Comparison of ENCODE assay signal across 13 cellular contexts in the genomic region with DNA sequence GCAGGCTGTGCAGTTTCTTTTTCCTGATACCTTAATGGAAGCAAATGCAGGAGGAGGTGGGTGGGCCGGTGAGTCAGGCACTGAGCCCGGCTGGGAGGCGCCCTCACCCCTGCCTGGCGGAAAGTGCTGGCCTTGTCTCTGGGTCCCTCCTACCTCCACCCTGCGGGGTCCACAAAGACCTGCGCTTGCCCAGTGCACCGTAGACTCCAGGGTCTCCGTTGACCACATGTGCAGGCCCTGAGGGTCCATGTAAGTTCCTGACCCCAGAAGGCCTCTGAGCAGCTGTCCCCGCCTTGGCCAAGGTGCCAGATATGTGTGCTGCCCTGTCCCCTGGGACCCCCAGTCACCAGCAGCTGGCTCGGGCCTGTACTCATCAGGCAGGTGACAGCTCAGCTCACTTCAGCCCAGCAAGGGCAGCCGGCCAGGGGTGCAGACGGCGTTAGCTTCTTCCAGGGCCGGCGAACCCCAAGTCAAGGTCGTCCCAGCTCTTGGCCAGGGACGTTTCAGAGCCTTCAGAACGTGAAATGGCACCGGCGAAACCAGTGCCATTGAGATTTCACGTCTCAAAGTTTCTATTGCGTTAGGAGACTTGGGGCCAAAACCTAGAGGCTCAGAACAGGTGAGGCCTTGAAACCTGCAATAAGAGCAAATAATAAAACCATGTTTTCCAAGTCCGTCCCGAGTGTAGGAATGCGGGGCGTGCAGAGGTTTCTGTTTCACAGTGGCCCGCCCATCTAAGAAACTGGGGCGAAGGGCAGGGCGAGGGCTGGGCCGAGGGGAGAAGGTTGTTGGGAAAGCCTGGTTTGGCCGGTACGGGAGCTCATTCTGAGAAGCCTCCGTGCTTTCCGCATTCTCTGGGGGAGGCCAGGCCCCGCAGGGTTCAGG. TPM values are rescaled to one million over a fixed set of nuclear protein-coding genes. Genes with fewer than 3 reads are reported as not detected.
DNase-seq lines count a peak whose midpoint lies in the region; ATAC-seq and TF ChIP-seq lines count a peak whose summit lies in the region.
"Had no signal": no experiment of that assay in that cellular context is flagged by ENCODE, and none has a peak within 500 bp of the region (broad histone marks: within the 10 kb centered on the region; RNA-seq: fewer than 3 reads in every experiment).

No MANE protein-coding gene starts in this region.

- TF ChIP-seq CTCF in HEK293 (tag by site-specific recombination; IDR thresholded peaks at IDR 0.05) (no peak), colonic mucosa (IDR thresholded peaks at IDR 0.05) (no peak), gastrocnemius medialis (IDR thresholded peaks at IDR 0.05 in 4 of 5, conservative IDR thresholded peaks at IDR 0.05 in 1 of 5) (no peak)

- CTCF ChIA-PET in HEK293 (lab: Yijun Ruan, JAX), result no interaction called here

- POLR2A ChIA-PET in HEK293 (lab: Yijun Ruan, JAX), result interaction anchor here (1.5 kb wide), 1 partner anchor 12 kb away, joined by 6 read pairs; the partner anchor contains the start of gene METRNL

- H3K27ac ChIP-seq in HEK293 (ENCODE audit: extremely low read depth, low read depth, low read length), result no peak overlapping the region
- H3K27ac ChIP-seq in colonic mucosa, result peak overlapping the region; percentile 88
- H3K27ac ChIP-seq in gastrocnemius medialis, result peak overlapping the region in 1 of 4 donors; percentile 10
- H3K27ac ChIP-seq: cardiac muscle cell had no signal

- TF ChIP-seq POLR2A in gastrocnemius medialis (IDR thresholded peaks at IDR 0.05), result no peak

- peaks cover 0 to 45% of the 10 kb centered on the region in 2 experiments; a peak in 1 of 3 replicates for H3K36me3 ChIP-seq in HEK293 (ENCODE audit: control insufficient read depth in 2 of 2, insufficient read depth in 1 of 2, low read length in 2 of 2)
- H3K36me3 ChIP-seq in colonic mucosa, result peaks cover 6% of the 10 kb centered on the region
- H3K36me3 ChIP-seq in gastrocnemius medialis, result no peaks in the 10 kb centered on the region
- H3K36me3 ChIP-seq: cardiac muscle cell had no signal

- in situ Hi-C loops in gastrocnemius medialis (cut with MboI; ENCODE audit: low sequenced_read_pairs in 4 of 4), result no loop called here

- H3K4me1 ChIP-seq in HEK293 (ENCODE audit: control insufficient read depth, insufficient read depth, low read length) (no peaks in the 10 kb centered on the region; the same call in 1 of the 2 replicates), colonic mucosa (peaks cover 16% of the 10 kb centered on the region), gastrocnemius medialis (peaks cover 0 to 13% of the 10 kb centered on the region in 2 donors)

- peak overlapping the region; percentile 87 to 88 for H3K9ac ChIP-seq in colonic mucosa (ENCODE audit: low read depth in 2 of 2, low read length in 2 of 2)

- H3K9me3 ChIP-seq in HEK293 (ENCODE audit: control insufficient read depth, insufficient read depth, low read depth, low read length), result no peaks in the 10 kb centered on the region
- H3K9me3 ChIP-seq in colonic mucosa, result no peaks in the 10 kb centered on the region
- no peaks in the 10 kb centered on the region for H3K9me3 ChIP-seq in gastrocnemius medialis

- intact Hi-C loops in colonic mucosa (cut with DNase I) (no loop called here), left colon (cut with DNase I, micrococcal nuclease) (no loop called here), gastrocnemius medialis (cut with DNase I; ENCODE audit: low total_unique reads) (no loop called here)

- DNase-seq in colonic mucosa, result peak; percentile 93
- peak; percentile 85 to 92 for DNase-seq in left colon
- DNase-seq in gastrocnemius medialis, result no peak
- DNase-seq in NCI-H524 (lab: John Stamatoyannopoulos, UW), result no peak
- no peak for DNase-seq in NCI-H1048 (lab: John Stamatoyannopoulos, UW)
- DNase-seq: activated CD4-positive, alpha-beta T cell treated with anti-CD3 and anti-CD28 coated beads, Interleukin-2, amount 10 ng/mL, durations not matched to agents 24 days and 14 days; activated effector memory CD4-positive, alpha-beta T cell treated with anti-CD3 and anti-CD28 coated beads, Interleukin-2, amount 50 U/mL, for 16 hours; NCI-H1436; NCI-H526 treated with DMSO at 0.1 percent for 48 hours had no signal

- ATAC-seq in left colon (peak; percentile 71), gastrocnemius medialis (peak; percentile 16 to 27), HG03354 (IDR thresholded peaks at IDR 0.05; ENCODE audit: poor library complexity, severe bottlenecking, unreplicated experiment) (no peak), GM18858 (IDR thresholded peaks at IDR 0.05; ENCODE audit: unreplicated experiment) (no peak)

- H3K27me3 ChIP-seq in colonic mucosa (no peaks in the 10 kb centered on the region), gastrocnemius medialis (no peaks in the 10 kb centered on the region)
- H3K27me3 ChIP-seq: cardiac muscle cell had no signal

- H3K4me3 ChIP-seq in HEK293 (ENCODE audit: low read depth, low read length) (no peak overlapping the region), colonic mucosa (no peak overlapping the region), gastrocnemius medialis (no peak overlapping the region)
- H3K4me3 ChIP-seq: cardiac muscle cell had no signal

TF ChIP-seq in HEK293, 187 proteins besides CTCF, POLR2A, EP300 and RAD21 (continues in another document):
- TF ChIP-seq RBAK (tag by site-specific recombination; IDR thresholded peaks at IDR 0.05) (no peak), ZBTB49 (tag by site-specific recombination; IDR thresholded peaks at IDR 0.05; ENCODE audit: low read depth) (no peak), GFI1B (tag by site-specific recombination; IDR thresholded peaks at IDR 0.05) (no peak), ZNF830 (tag by site-specific recombination; IDR thresholded peaks at IDR 0.05; ENCODE audit: low read depth) (no peak), ZNF169 (tag by site-specific recombination; IDR thresholded peaks at IDR 0.05) (no peak), ZNF18 (tag by site-specific recombination; IDR thresholded peaks at IDR 0.05) (no peak), ZIC2 (tag by site-specific recombination; IDR thresholded peaks at IDR 0.05) (no peak), GLIS2 (tag by site-specific recombination; IDR thresholded peaks at IDR 0.05) (peak; percentile 6; the same call in 1 of the 2 replicates), ZNF146 (tag by site-specific recombination; IDR thresholded peaks at IDR 0.05) (no peak), KLF1 (tag by site-specific recombination; IDR thresholded peaks at IDR 0.05) (peak; percentile 12; the same call in 1 of the 2 replicates), MYNN (tag by site-specific recombination; IDR thresholded peaks at IDR 0.05; ENCODE audit: borderline replicate concordance) (no peak)
- TF ChIP-seq, protein P1, sequence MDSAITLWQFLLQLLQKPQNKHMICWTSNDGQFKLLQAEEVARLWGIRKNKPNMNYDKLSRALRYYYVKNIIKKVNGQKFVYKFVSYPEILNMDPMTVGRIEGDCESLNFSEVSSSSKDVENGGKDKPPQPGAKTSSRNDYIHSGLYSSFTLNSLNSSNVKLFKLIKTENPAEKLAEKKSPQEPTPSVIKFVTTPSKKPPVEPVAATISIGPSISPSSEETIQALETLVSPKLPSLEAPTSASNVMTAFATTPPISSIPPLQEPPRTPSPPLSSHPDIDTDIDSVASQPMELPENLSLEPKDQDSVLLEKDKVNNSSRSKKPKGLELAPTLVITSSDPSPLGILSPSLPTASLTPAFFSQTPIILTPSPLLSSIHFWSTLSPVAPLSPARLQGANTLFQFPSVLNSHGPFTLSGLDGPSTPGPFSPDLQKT (IDR thresholded peaks at IDR 0.05; ENCODE audit: borderline replicate concordance, low read depth, low read length), result no peak
- TF ChIP-seq, protein P2, sequence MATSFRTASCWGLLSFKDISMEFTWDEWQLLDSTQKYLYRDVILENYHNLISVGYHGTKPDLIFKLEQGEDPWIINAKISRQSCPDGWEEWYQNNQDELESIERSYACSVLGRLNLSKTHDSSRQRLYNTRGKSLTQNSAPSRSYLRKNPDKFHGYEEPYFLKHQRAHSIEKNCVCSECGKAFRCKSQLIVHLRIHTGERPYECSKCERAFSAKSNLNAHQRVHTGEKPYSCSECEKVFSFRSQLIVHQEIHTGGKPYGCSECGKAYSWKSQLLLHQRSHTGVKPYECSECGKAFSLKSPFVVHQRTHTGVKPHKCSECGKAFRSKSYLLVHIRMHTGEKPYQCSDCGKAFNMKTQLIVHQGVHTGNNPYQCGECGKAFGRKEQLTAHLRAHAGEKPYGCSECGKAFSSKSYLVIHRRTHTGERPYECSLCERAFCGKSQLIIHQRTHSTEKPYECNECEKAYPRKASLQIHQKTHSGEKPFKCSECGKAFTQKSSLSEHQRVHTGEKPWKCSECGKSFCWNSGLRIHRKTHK (tag by site-specific recombination; IDR thresholded peaks at IDR 0.05), result no peak

RNA-seq across cellular contexts. Expression of gene METRNL, which starts 12.1 kb away (rescaled TPM):
- total RNA-seq in colonic mucosa (10 to 100 TPM; 84.2 to 87.2 TPM), left colon (100 to 1,000 TPM in 1 of 2 donors, 10 to 100 TPM in 1; 96.7 to 133 TPM), gastrocnemius medialis (10 to 100 TPM in 3 of 4 donors, 1 to 10 TPM in 1; 6.6 to 19.7 (median 11.1) TPM)

Comparison
In these comparisons a context has a peak if more than half of its experiments do, and no peak if none do; other contexts are left out.
1. DNase-seq: peak in colonic mucosa (single experiment) and left colon (2 of 2); none in gastrocnemius medialis (0 of 2), NCI-H524 (0 of 2) and NCI-H1048 (single experiment).
2. ATAC-seq: peak in left colon (single experiment) and gastrocnemius medialis (2 of 2); none in HG03354 (single experiment) and GM18858 (single experiment).
3. RNA of gene METRNL, which starts 12.1 kb away (total RNA-seq): 96.7 to 133 TPM in left colon and 84.2 to 87.2 TPM in colonic mucosa; 6.6 to 19.7 TPM in gastrocnemius medialis; every median in the first group is over 4 times any median in the second.